In the genomic region with DNA sequence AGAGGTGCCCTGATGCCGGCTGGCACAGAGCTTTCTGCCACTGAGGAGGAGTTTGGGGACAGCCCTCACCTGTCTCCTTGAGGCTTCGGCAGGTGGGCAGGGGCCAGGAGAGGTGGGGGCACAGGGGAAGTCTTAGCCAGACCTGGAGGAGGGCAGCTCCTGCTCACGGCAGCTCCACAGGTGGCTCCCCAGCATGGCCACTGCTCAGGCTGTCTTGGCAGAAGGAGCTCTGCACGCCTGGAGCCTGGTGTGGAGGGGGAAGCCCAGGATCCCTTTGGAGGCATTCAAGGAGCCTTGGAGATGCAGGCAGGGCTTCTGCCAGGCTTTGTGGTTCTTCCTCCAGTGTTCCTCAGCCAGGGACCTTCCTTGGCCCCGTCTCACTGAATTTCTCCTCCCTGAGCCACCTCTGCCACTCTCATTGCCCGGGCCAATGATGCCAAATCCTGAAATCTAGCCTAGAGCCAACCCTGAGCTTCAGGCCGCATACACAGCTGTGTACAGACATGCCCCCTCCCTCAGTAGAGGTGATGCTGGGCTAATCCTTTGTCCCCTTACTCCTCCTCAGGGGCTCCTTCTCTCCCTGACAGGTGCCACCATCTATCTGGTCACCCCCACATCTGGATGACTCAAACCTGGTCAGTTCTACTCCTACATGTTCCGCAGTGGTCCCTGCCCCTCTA, we compare ENCODE assay signal across 20 cellular contexts.
DNase-seq lines count a peak whose midpoint lies in the region; ATAC-seq, FAIRE-seq and TF ChIP-seq lines count a peak whose summit lies in the region.
"Had no signal": no experiment of that assay in that cellular context is flagged by ENCODE, and none has a peak within 500 bp of the region (broad histone marks: within the 10 kb centered on the region; RNA-seq: fewer than 3 reads in every experiment).

No MANE protein-coding gene starts in this region.

- CTCF ChIA-PET in activated CD8-positive, alpha-beta memory T cell treated with anti-CD3 and anti-CD28 coated beads, Interleukin-2, amount 10 ng/mL, durations not matched to agents 7 days and 5 days (lab: Charles Lee), result no interaction called here
- CTCF ChIA-PET in activated CD8-positive, alpha-beta T cell treated with anti-CD3 and anti-CD28 coated beads for 36 hours (lab: Charles Lee), result no interaction called here

- POLR2A ChIA-PET in activated CD8-positive, alpha-beta T cell treated with anti-CD3 and anti-CD28 coated beads for 36 hours (lab: Charles Lee), result no interaction called here

- H3K27ac ChIP-seq in kidney (ENCODE audit: low read depth in 2 of 2, low read length in 2 of 2), result no peak overlapping the region
- H3K27ac ChIP-seq: BLaER1 had no signal

- FAIRE-seq in kidney (lab: Jason Lieb, UNC) (no peak), HTR-8/SVneo (lab: Jason Lieb, UNC) (no peak)
- FAIRE-seq: GM12891, GM18507, K562 had no signal

- H3K4me3 ChIP-seq in kidney (ENCODE audit: low read length in 2 of 2), result no peak overlapping the region
- H3K4me3 ChIP-seq: BLaER1, K562 had no signal

- no peak overlapping the region for H3K27ac Mint-ChIP-seq in activated CD8-positive, alpha-beta memory T cell treated with anti-CD3 and anti-CD28 coated beads, Interleukin-2, amount 10 ng/mL, durations not matched to agents 7 days and 5 days
- no peak overlapping the region for H3K27ac Mint-ChIP-seq in activated CD8-positive, alpha-beta T cell treated with anti-CD3 and anti-CD28 coated beads for 36 hours
- H3K27ac Mint-ChIP-seq in stimulated activated naive B cell treated with anti-CD40 and anti-IgM and Interleukin-4, amounts not matched to agents 10 μg/mL and 1 μg/mL and 100 μg/mL, for 72 hours, result no peak overlapping the region

- no peaks in the 10 kb centered on the region for H3K9me3 ChIP-seq in kidney (ENCODE audit: control insufficient read depth in 1 of 2, low read length in 2 of 2)
- H3K9me3 ChIP-seq: BLaER1 had no signal

- H3K27me3 Mint-ChIP-seq in activated CD8-positive, alpha-beta memory T cell treated with anti-CD3 and anti-CD28 coated beads, Interleukin-2, amount 10 ng/mL, durations not matched to agents 7 days and 5 days, result peaks cover 2% of the 10 kb centered on the region
- peaks cover 6% of the 10 kb centered on the region for H3K27me3 Mint-ChIP-seq in activated CD8-positive, alpha-beta T cell treated with anti-CD3 and anti-CD28 coated beads for 36 hours
- H3K27me3 Mint-ChIP-seq in stimulated activated naive B cell treated with anti-CD40 and anti-IgM and Interleukin-4, amounts not matched to agents 10 μg/mL and 1 μg/mL and 100 μg/mL, for 72 hours, result peaks cover 4 to 7% of the 10 kb centered on the region in 2 donors

- no peak for TF ChIP-seq CTCF in activated CD8-positive, alpha-beta T cell treated with anti-CD3 and anti-CD28 coated beads for 36 hours (IDR thresholded peaks at IDR 0.05)
- no peak for TF ChIP-seq CTCF in kidney (IDR thresholded peaks at IDR 0.05; ENCODE audit: borderline replicate concordance, extremely low read depth, insufficient read depth)

- H3K4me3 Mint-ChIP-seq in activated CD8-positive, alpha-beta memory T cell treated with anti-CD3 and anti-CD28 coated beads, Interleukin-2, amount 10 ng/mL, durations not matched to agents 7 days and 5 days, result no peak overlapping the region
- no peak overlapping the region for H3K4me3 Mint-ChIP-seq in activated CD8-positive, alpha-beta T cell treated with anti-CD3 and anti-CD28 coated beads for 36 hours
- no peak overlapping the region for H3K4me3 Mint-ChIP-seq in stimulated activated naive B cell treated with anti-CD40 and anti-IgM and Interleukin-4, amounts not matched to agents 10 μg/mL and 1 μg/mL and 100 μg/mL, for 72 hours
- H3K4me3 Mint-ChIP-seq: CD4-positive, alpha-beta memory T cell had no signal

- no peak overlapping the region for H3K9ac ChIP-seq in kidney (ENCODE audit: low read length in 2 of 2)
- H3K9ac ChIP-seq: BLaER1 had no signal

- DNase-seq in activated CD8-positive, alpha-beta memory T cell treated with anti-CD3 and anti-CD28 coated beads, Interleukin-2, amount 10 ng/mL, durations not matched to agents 7 days and 5 days, result no peak
- no peak for DNase-seq in activated CD8-positive, alpha-beta memory T cell treated with anti-CD3 and anti-CD28 coated beads for 24 hours
- no peak for DNase-seq in activated CD8-positive, alpha-beta T cell treated with anti-CD3 and anti-CD28 coated beads for 36 hours
- DNase-seq in kidney, result peak; percentile 61
- no peak for DNase-seq in stimulated activated naive B cell treated with anti-CD40 and anti-IgM and Interleukin-4, amounts not matched to agents 10 μg/mL and 1 μg/mL and 100 μg/mL, for 72 hours
- no peak for DNase-seq in HTR-8/SVneo (ENCODE audit: insufficient read length, low spot score)
- no peak for DNase-seq in activated T-cell treated with anti-CD3 and anti-CD28 coated beads, Interleukin-2, amount 50 U/mL, for 1 hour
- DNase-seq: CD4-positive, alpha-beta memory T cell; GOT3; NCI-H1092 treated with DMSO at 0.1 percent for 48 hours; NCI-H146; NCI-H2029 treated with DMSO at 0.1 percent for 48 hours; NCI-H510A; NCI-H748 treated with DMSO at 0.1 percent for 48 hours; OCI-M1; SHP77 treated with DMSO at 0.1 percent for 48 hours had no signal

- intact Hi-C loops in activated CD8-positive, alpha-beta T cell treated with anti-CD3 and anti-CD28 coated beads for 36 hours (cut with micrococcal nuclease), result no loop called here
- intact Hi-C loops in kidney (cut with DNase I), result no loop called here

- H3K4me1 Mint-ChIP-seq in activated CD8-positive, alpha-beta memory T cell treated with anti-CD3 and anti-CD28 coated beads, Interleukin-2, amount 10 ng/mL, durations not matched to agents 7 days and 5 days, result no peaks in the 10 kb centered on the region
- H3K4me1 Mint-ChIP-seq in activated CD8-positive, alpha-beta T cell treated with anti-CD3 and anti-CD28 coated beads for 36 hours (ENCODE audit: low read depth), result no peaks in the 10 kb centered on the region
- no peaks in the 10 kb centered on the region for H3K4me1 Mint-ChIP-seq in stimulated activated naive B cell treated with anti-CD40 and anti-IgM and Interleukin-4, amounts not matched to agents 10 μg/mL and 1 μg/mL and 100 μg/mL, for 72 hours
- H3K4me1 Mint-ChIP-seq: CD4-positive, alpha-beta memory T cell had no signal

- ATAC-seq in activated CD8-positive, alpha-beta memory T cell treated with anti-CD3 and anti-CD28 coated beads, Interleukin-2, amount 10 ng/mL, durations not matched to agents 7 days and 5 days, result peak; percentile 33
- peak; percentile 45 for ATAC-seq in activated CD8-positive, alpha-beta T cell treated with anti-CD3 and anti-CD28 coated beads for 36 hours
- peak; percentile 36 for ATAC-seq in stimulated activated naive B cell treated with anti-CD40 and anti-IgM and Interleukin-4, amounts not matched to agents 10 μg/mL and 1 μg/mL and 100 μg/mL, for 72 hours (replicated peaks)
- ATAC-seq: K562 had no signal

- H3K4me1 ChIP-seq in kidney (ENCODE audit: control insufficient read depth in 1 of 2, insufficient read depth in 1 of 2, low read depth in 1 of 2, low read length in 2 of 2), result no peaks in the 10 kb centered on the region
- H3K4me1 ChIP-seq: BLaER1 had no signal

- no peaks in the 10 kb centered on the region for H3K36me3 Mint-ChIP-seq in activated CD8-positive, alpha-beta memory T cell treated with anti-CD3 and anti-CD28 coated beads, Interleukin-2, amount 10 ng/mL, durations not matched to agents 7 days and 5 days
- no peaks in the 10 kb centered on the region for H3K36me3 Mint-ChIP-seq in activated CD8-positive, alpha-beta T cell treated with anti-CD3 and anti-CD28 coated beads for 36 hours (ENCODE audit: low read depth)
- no peaks in the 10 kb centered on the region for H3K36me3 Mint-ChIP-seq in stimulated activated naive B cell treated with anti-CD40 and anti-IgM and Interleukin-4, amounts not matched to agents 10 μg/mL and 1 μg/mL and 100 μg/mL, for 72 hours
- H3K36me3 Mint-ChIP-seq: CD4-positive, alpha-beta memory T cell had no signal

- no peaks in the 10 kb centered on the region for H3K36me3 ChIP-seq in kidney (ENCODE audit: control insufficient read depth in 1 of 2, insufficient read depth in 2 of 2, low read length in 2 of 2)
- H3K36me3 ChIP-seq: BLaER1 had no signal

- no peaks in the 10 kb centered on the region for H3K9me3 Mint-ChIP-seq in activated CD8-positive, alpha-beta memory T cell treated with anti-CD3 and anti-CD28 coated beads, Interleukin-2, amount 10 ng/mL, durations not matched to agents 7 days and 5 days (ENCODE audit: low read depth)
- no peaks in the 10 kb centered on the region for H3K9me3 Mint-ChIP-seq in activated CD8-positive, alpha-beta T cell treated with anti-CD3 and anti-CD28 coated beads for 36 hours
- peaks cover 0 to 8% of the 10 kb centered on the region in 2 donors for H3K9me3 Mint-ChIP-seq in stimulated activated naive B cell treated with anti-CD40 and anti-IgM and Interleukin-4, amounts not matched to agents 10 μg/mL and 1 μg/mL and 100 μg/mL, for 72 hours
